In genomic region chrX:48939417-48940228, GRCh38 we compare ENCODE assay signal across 14 cellular contexts. TPM values are rescaled to one million over a fixed set of nuclear protein-coding genes. Genes with fewer than 3 reads are reported as not detected.
A peak's percentile ranks its signal among the peaks of the same experiment; 100 is the strongest.
DNase-seq lines count a peak whose midpoint lies in the region; ATAC-seq and TF ChIP-seq lines count a peak whose summit lies in the region.
"Had no signal": no experiment of that assay in that cellular context is flagged by ENCODE, and none has a peak within 500 bp of the region (broad histone marks: within the 10 kb centered on the region; RNA-seq: fewer than 3 reads in every experiment).

No MANE protein-coding gene starts in this region.

- H3K4me2 ChIP-seq in BLaER1 = peak overlapping the region; percentile 72

- 0 out of 2 replicates have a peak overlapping the region, but pooled peaks have one; percentile 13 for H3K27ac ChIP-seq in BLaER1
- peak overlapping the region; percentile 96 for H3K27ac ChIP-seq in effector memory CD4-positive, alpha-beta T cell (ENCODE audit: insufficient read depth, low read length, poor library complexity, severe bottlenecking)
- H3K27ac ChIP-seq in testis = no peak overlapping the region
- H3K27ac ChIP-seq: ascending aorta, thoracic aorta had no signal

- intact Hi-C loops in testis (cut with DNase I; ENCODE audit: low total_unique reads) = no loop called here

- DNase-seq in T-helper 17 cell (no peak), testis (no peak), NCI-H187 treated with DMSO at 0.1 percent for 48 hours (lab: John Stamatoyannopoulos, UW) (no peak), SK-N-DZ (ENCODE audit: low spot score) (no peak)
- no peak for DNase-seq in effector memory CD4-positive, alpha-beta T cell
- DNase-seq in stimulated activated CD4-positive, alpha-beta T cell treated with anti-CD3 and anti-CD28 coated beads, Interleukin-1b, Interleukin-23, amount 100 ng/mL, for 48 hours = no peak
- DNase-seq: BE2C, HCEC 1CT, NCI-H226, Right ventricle myocardium superior had no signal

- H3K9ac ChIP-seq in BLaER1 = no peak overlapping the region; the same call in 1 of the 2 replicates

- H3K36me3 ChIP-seq in BLaER1 (peaks cover 30% of the 10 kb centered on the region), testis (ENCODE audit: low read depth, missing control alignments) (no peaks in the 10 kb centered on the region)
- peaks cover 4% of the 10 kb centered on the region for H3K36me3 ChIP-seq in effector memory CD4-positive, alpha-beta T cell (ENCODE audit: control insufficient read depth, insufficient read depth, low read length)
- H3K36me3 ChIP-seq: BE2C, thoracic aorta had no signal

- peak overlapping the region; percentile 92 for H3K4me3 Mint-ChIP-seq in T-helper 17 cell

- TF ChIP-seq POLR2A in testis (IDR thresholded peaks at IDR 0.05) = no peak

- H3K4me1 Mint-ChIP-seq in T-helper 17 cell = peaks cover 58% of the 10 kb centered on the region

- peaks cover 52% of the 10 kb centered on the region for H3K4me1 ChIP-seq in BLaER1
- H3K4me1 ChIP-seq in effector memory CD4-positive, alpha-beta T cell (ENCODE audit: control insufficient read depth, insufficient read depth, low read length, poor library complexity, severe bottlenecking) = peaks cover 81% of the 10 kb centered on the region
- no peaks in the 10 kb centered on the region for H3K4me1 ChIP-seq in testis
- H3K4me1 ChIP-seq: ascending aorta, BE2C had no signal

- peaks cover 86% of the 10 kb centered on the region for H4K20me1 ChIP-seq in BLaER1

- H3K36me3 Mint-ChIP-seq in T-helper 17 cell (ENCODE audit: low read depth) = no peaks in the 10 kb centered on the region

- peak overlapping the region; percentile 100 for H3K27ac Mint-ChIP-seq in T-helper 17 cell

- no peak for TF ChIP-seq CTCF in testis (IDR thresholded peaks at IDR 0.05)

- no peaks in the 10 kb centered on the region for H3K27me3 Mint-ChIP-seq in T-helper 17 cell

- no peaks in the 10 kb centered on the region for H3K9me3 ChIP-seq in BLaER1
- H3K9me3 ChIP-seq in T-helper 17 cell (ENCODE audit: control insufficient read depth, low read length, poor library complexity, severe bottlenecking) = no peaks in the 10 kb centered on the region
- H3K9me3 ChIP-seq in effector memory CD4-positive, alpha-beta T cell (ENCODE audit: control insufficient read depth, low read length) = no peaks in the 10 kb centered on the region
- no peaks in the 10 kb centered on the region for H3K9me3 ChIP-seq in testis
- H3K9me3 ChIP-seq: ascending aorta, BE2C, thoracic aorta had no signal

- 85 to 100% methylated on average over 3 of the region's 3 CpGs for WGBS in testis, 2 donors

- ATAC-seq in GM21423 (IDR thresholded peaks at IDR 0.05; ENCODE audit: unreplicated experiment) (peak; percentile 34), T-helper 17 cell (peak; percentile 26)

- H3K4me3 ChIP-seq in BLaER1 = no peak overlapping the region
- peak overlapping the region; percentile 25 for H3K4me3 ChIP-seq in effector memory CD4-positive, alpha-beta T cell (ENCODE audit: insufficient read depth, low read depth, low read length, poor library complexity, severe bottlenecking)
- no peak overlapping the region for H3K4me3 ChIP-seq in testis
- H3K4me3 ChIP-seq: ascending aorta, thoracic aorta had no signal

- H3K27me3 ChIP-seq in BLaER1 (peaks cover 64% of the 10 kb centered on the region), testis (no peaks in the 10 kb centered on the region)
- H3K27me3 ChIP-seq in effector memory CD4-positive, alpha-beta T cell (replicated peaks; ENCODE audit: control insufficient read depth, insufficient read depth, low read length, poor library complexity, severe bottlenecking) = no peaks in the 10 kb centered on the region
- H3K27me3 ChIP-seq: ascending aorta, BE2C had no signal

RNA-seq across cellular contexts. Expression of gene OTUD5, which starts 17.8 kb away (rescaled TPM):
- total RNA-seq in T-helper 17 cell (10 to 100 TPM; 91.0 to 91.6 TPM), testis (10 to 100 TPM; 74.3 to 77.1 TPM)
- polyA plus RNA-seq in testis (ENCODE audit: insufficient read depth, low read depth, low replicate concordance) = 36.2 TPM
- polyA plus RNA-seq in SK-N-DZ (2014; cell fraction: cytosol; rRNA removed) = 28.2 and 37.9 TPM in 2 replicates
- polyA plus RNA-seq in SK-N-DZ (2014; cell fraction: nucleus; rRNA removed) = 51.9 and 54.4 TPM in 2 replicates

RNA-seq across cellular contexts. Expression of gene PIM2, which starts 20.8 kb away (rescaled TPM):
- 100 to 1,000 TPM; 301 to 481 TPM for total RNA-seq in T-helper 17 cell
- 10 to 100 TPM; 21.5 to 23.0 TPM for total RNA-seq in testis
- 20.6 TPM for polyA plus RNA-seq in testis (ENCODE audit: insufficient read depth, low read depth, low replicate concordance)
- 10.6 and 11.2 TPM in 2 replicates for polyA plus RNA-seq in SK-N-DZ (2014; cell fraction: cytosol; rRNA removed)
- 6.1 and 6.7 TPM in 2 replicates for polyA plus RNA-seq in SK-N-DZ (2014; cell fraction: nucleus; rRNA removed)

RNA-seq across cellular contexts. Expression of gene SLC35A2, which starts 28.2 kb away (rescaled TPM):
- total RNA-seq in T-helper 17 cell = 10 to 100 TPM; 34.8 to 50.7 TPM
- 10 to 100 TPM; 15.9 to 21.6 TPM for total RNA-seq in testis
- 18.6 TPM for polyA plus RNA-seq in testis (ENCODE audit: insufficient read depth, low read depth, low replicate concordance)
- 11.0 and 16.5 TPM in 2 replicates for polyA plus RNA-seq in SK-N-DZ (2014; cell fraction: cytosol; rRNA removed)
- polyA plus RNA-seq in SK-N-DZ (2014; cell fraction: nucleus; rRNA removed) = 13.2 and 21.5 TPM in 2 replicates

RNA-seq across cellular contexts. Expression of gene KCND1, which starts 32.0 kb away (rescaled TPM):
- total RNA-seq in T-helper 17 cell = 1 to 10 TPM; 2.2 to 3.2 TPM
- total RNA-seq in testis = 1 to 10 TPM; 2.4 to 3.3 TPM
- polyA plus RNA-seq in testis (ENCODE audit: insufficient read depth, low read depth, low replicate concordance) = 2.3 TPM
- polyA plus RNA-seq in SK-N-DZ (2014; cell fraction: cytosol; rRNA removed) = 0.51 and 0.71 TPM in 2 replicates
- 5.2 and 7.2 TPM in 2 replicates for polyA plus RNA-seq in SK-N-DZ (2014; cell fraction: nucleus; rRNA removed)

RNA-seq across cellular contexts. Expression of gene PQBP1, which starts 41.9 kb away (rescaled TPM):
- total RNA-seq in T-helper 17 cell (10 to 100 TPM; 66.7 to 68.8 TPM), testis (10 to 100 TPM; 39.3 to 43.7 TPM)
- polyA plus RNA-seq in testis (ENCODE audit: insufficient read depth, low read depth, low replicate concordance) = 37.8 TPM
- polyA plus RNA-seq in SK-N-DZ (2014; cell fraction: cytosol; rRNA removed) = 33.6 and 38.2 TPM in 2 replicates
- 35.0 and 48.2 TPM in 2 replicates for polyA plus RNA-seq in SK-N-DZ (2014; cell fraction: nucleus; rRNA removed)

Comparison
In these comparisons a context has a peak if more than half of its experiments do, and no peak if none do; other contexts are left out.
1. H3K27ac ChIP-seq: peak in BLaER1 (single experiment) and effector memory CD4-positive, alpha-beta T cell (single experiment); none in testis (0 of 2).
2. RNA of gene PIM2, which starts 20.8 kb away (total RNA-seq): 301 to 481 TPM in T-helper 17 cell; 21.5 to 23.0 TPM in testis; every median in the first group is over 10 times any median in the second.